Comparison of ENCODE assay signal across 8 cellular contexts in the genomic region with DNA sequence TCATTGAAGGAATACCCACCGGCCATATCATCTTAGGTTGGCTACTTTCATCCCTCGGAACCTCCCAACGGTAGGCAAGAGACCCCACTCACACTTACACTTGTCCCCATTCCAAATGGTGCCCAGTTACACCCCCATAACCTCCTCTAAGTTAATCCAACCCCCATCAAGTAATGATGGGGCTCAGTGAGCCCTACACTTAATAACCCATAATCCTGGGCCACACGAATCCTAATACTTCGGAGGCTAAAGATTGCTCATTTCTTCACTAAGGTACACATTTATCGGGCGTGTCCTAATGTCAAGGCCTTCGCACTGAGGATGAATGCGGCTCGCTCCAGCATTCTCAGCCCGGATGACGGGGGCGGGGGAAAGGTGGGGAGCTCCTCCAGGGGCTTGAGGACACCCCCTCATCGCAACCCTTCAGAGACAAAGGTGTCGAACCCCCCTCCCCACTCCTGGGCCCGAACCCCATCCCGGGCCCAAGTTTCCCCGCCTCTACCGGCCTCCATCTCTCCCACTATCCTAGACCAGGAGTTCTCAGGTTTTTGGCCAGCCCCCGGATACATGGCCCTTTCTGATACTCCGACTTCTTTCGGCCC. TPM values are rescaled to one million over a fixed set of nuclear protein-coding genes. Genes with fewer than 3 reads are reported as not detected.
DNase-seq lines count a peak whose midpoint lies in the region; ATAC-seq, FAIRE-seq and TF ChIP-seq lines count a peak whose summit lies in the region.

No MANE protein-coding gene starts in this region.

- POLR2A ChIA-PET in PC-9 (lab: Charles Lee; ENCODE audit: unreplicated experiment) = interaction anchor here (0.6 kb wide), 1 partner anchor 88 kb away, joined by 4 read pairs; no protein-coding TSS in a partner anchor

- H3K36me3 ChIP-seq in PC-9 (ENCODE audit: low read depth) (peaks cover 40% of the 10 kb centered on the region), small intestine (ENCODE audit: control insufficient read depth in 2 of 2, insufficient read depth in 2 of 2, low read length in 2 of 2) (peaks cover 10 to 12% of the 10 kb centered on the region in 2 donors)

- no peaks in the 10 kb centered on the region for H3K9me3 ChIP-seq in PC-9 (ENCODE audit: insufficient read depth, low read depth)
- no peaks in the 10 kb centered on the region for H3K9me3 ChIP-seq in small intestine (ENCODE audit: control insufficient read depth, low read depth)

- H3K27ac ChIP-seq in PC-9 = peak overlapping the region; percentile 30
- H3K27ac ChIP-seq in foreskin keratinocyte = peak overlapping the region; percentile 50
- peak overlapping the region; percentile 66 to 98 for H3K27ac ChIP-seq in small intestine (ENCODE audit: low read depth in 1 of 2, low read length in 1 of 2)

- peak overlapping the region; percentile 91 for H3K4me2 ChIP-seq in PC-9

- intact Hi-C loops in PC-9 (cut with micrococcal nuclease; ENCODE audit: unreplicated experiment) = loop anchor here (2.0 to 10.0 kb wide), 5 partner anchors 36 to 602 kb away; a partner anchor contains a TSS

- peaks cover 62% of the 10 kb centered on the region for H3F3A ChIP-seq in PC-9 (ENCODE audit: insufficient read depth, low read depth)

- H4K20me1 ChIP-seq in PC-9 (ENCODE audit: insufficient read depth) = 0 out of 2 replicates have a peak, but pooled peaks cover 6% of the 10 kb centered on the region

- H3K4me1 ChIP-seq in PC-9 (replicated peaks; ENCODE audit: insufficient read depth) = peaks cover 13% of the 10 kb centered on the region
- H3K4me1 ChIP-seq in foreskin keratinocyte = peaks cover 3% of the 10 kb centered on the region
- peaks cover 0 to 3% of the 10 kb centered on the region in 2 donors for H3K4me1 ChIP-seq in small intestine (ENCODE audit: control insufficient read depth in 2 of 2, insufficient read depth in 1 of 2, low read depth in 1 of 2, low read length in 1 of 2)

- TF ChIP-seq CTCF in PC-9 (conservative IDR thresholded peaks at IDR 0.05) (no peak), foreskin keratinocyte (conservative IDR thresholded peaks at IDR 0.05) (no peak)

- peak; percentile 2 for ATAC-seq in foreskin keratinocyte

- CTCF ChIA-PET in PC-9 (lab: Charles Lee) = no interaction called here

- 0 to 2% (median 1%) methylated on average over 22 of the region's 22 CpGs for WGBS in small intestine, 3 donors

- no peaks in the 10 kb centered on the region for H3K9me2 ChIP-seq in PC-9 (ENCODE audit: insufficient read depth)

- H3K27me3 ChIP-seq in PC-9 (ENCODE audit: insufficient read depth, low read depth) = no peaks in the 10 kb centered on the region
- H3K27me3 ChIP-seq in foreskin keratinocyte = no peaks in the 10 kb centered on the region
- no peaks in the 10 kb centered on the region for H3K27me3 ChIP-seq in small intestine (ENCODE audit: control insufficient read depth in 2 of 2, insufficient read depth in 2 of 2, low read length in 2 of 2)

- H2AFZ ChIP-seq in PC-9 = peak overlapping the region; percentile 72

- H3K4me3 ChIP-seq in PC-9 (peak overlapping the region; percentile 75), small intestine (ENCODE audit: low read depth in 1 of 2, low read length in 2 of 2) (peak overlapping the region; percentile 76 to 85)

- DNase-seq in DMS 273 (lab: John Stamatoyannopoulos, UW; ENCODE audit: unreplicated experiment) (peak; percentile 45), DMS 273 treated with DMSO at 0.1 percent for 48 hours (lab: John Stamatoyannopoulos, UW) (no peak), PC-9 (no peak), foreskin keratinocyte (no peak), small intestine (no peak), NCI-H187 treated with DMSO at 0.1 percent for 48 hours (lab: John Stamatoyannopoulos, UW) (no peak), H4 (ENCODE audit: low spot score) (no peak), RKO (ENCODE audit: low spot score) (no peak)

- TSS peak; percentile 67 for BruUV-seq in PC-9 (replicated peaks; lab: Mats Ljungman, UMichigan)

- FAIRE-seq in small intestine (lab: Jason Lieb, UNC) = no peak

- peaks cover 46% of the 10 kb centered on the region for H3K79me2 ChIP-seq in PC-9 (ENCODE audit: low read depth)

RNA-seq across cellular contexts. Expression of a gene that starts 0.4 kb away (rescaled TPM):
- total RNA-seq in PC-9 (2021) (131 and 145 TPM in 2 replicates), foreskin keratinocyte (248 and 264 TPM in 2 replicates)
- polyA plus RNA-seq in foreskin keratinocyte (224 and 260 TPM in 2 replicates), small intestine (100 to 1,000 TPM in 1 of 3 donors, 10 to 100 TPM in 2; 58.1 to 145 (median 75.7) TPM)
- total RNA-seq in H4 (2014; rRNA removed; shearing (Covaris generic)) = 345 and 420 TPM in 2 replicates

RNA-seq across cellular contexts. Expression of a gene that starts 8.1 kb away (rescaled TPM):
- total RNA-seq in PC-9 (2021) (0.53 and 0.98 TPM in 2 replicates), foreskin keratinocyte (not detected in 2 replicates)
- polyA plus RNA-seq in foreskin keratinocyte (not detected in 2 replicates), small intestine (10 to 100 TPM in 1 of 3 donors, under 1 TPM in 2; 0.22 to 18.1 (median 0.54) TPM)
- total RNA-seq in H4 (2014; rRNA removed; shearing (Covaris generic)) = not detected in 2 replicates

RNA-seq across cellular contexts. Expression of a gene that starts 11.9 kb away (rescaled TPM):
- total RNA-seq in PC-9 (2021) = 25.4 and 29.5 TPM in 2 replicates
- total RNA-seq in foreskin keratinocyte = 46.3 and 49.7 TPM in 2 replicates
- 52.8 and 59.4 TPM in 2 replicates for polyA plus RNA-seq in foreskin keratinocyte
- polyA plus RNA-seq in small intestine = 10 to 100 TPM; 23.9 to 29.2 (median 24.0) TPM
- total RNA-seq in H4 (2014; rRNA removed; shearing (Covaris generic)) = 82.5 and 98.7 TPM in 2 replicates

RNA-seq across cellular contexts. Expression of a gene that starts 36.5 kb away (rescaled TPM):
- total RNA-seq in PC-9 (2021) = 75.1 and 83.9 TPM in 2 replicates
- total RNA-seq in foreskin keratinocyte = 53.9 and 62.0 TPM in 2 replicates
- 70.7 and 82.0 TPM in 2 replicates for polyA plus RNA-seq in foreskin keratinocyte
- polyA plus RNA-seq in small intestine = 10 to 100 TPM; 40.3 to 54.4 (median 44.5) TPM
- 39.3 and 42.6 TPM in 2 replicates for total RNA-seq in H4 (2014; rRNA removed; shearing (Covaris generic))

RNA-seq across cellular contexts. Expression of a gene that starts 42.1 kb away (rescaled TPM):
- total RNA-seq in PC-9 (2021) (0.46 and 1.0 TPM in 2 replicates), foreskin keratinocyte (not detected in 2 replicates)
- polyA plus RNA-seq in foreskin keratinocyte (0.22 TPM in 1 of 2 replicates, not detected in the other), small intestine (10 to 100 TPM in 1 of 3 donors, 1 to 10 TPM in 2; 2.9 to 13.5 (median 4.0) TPM)
- 0.91 TPM in 1 of 2 replicates, not detected in the other for total RNA-seq in H4 (2014; rRNA removed; shearing (Covaris generic))

Comparison
In these comparisons a context has a peak if more than half of its experiments do, and no peak if none do; other contexts are left out.
1. H3K27ac ChIP-seq: peak in every context shown above with its lines; median percentile 82 in small intestine; 50 in foreskin keratinocyte; 30 in PC-9.